In genomic region chr4:23368081-23368697, GRCh38 we compare ENCODE assay signal across 1 cellular context.
A peak's percentile ranks its signal among the peaks of the same experiment; 100 is the strongest.
TF ChIP-seq lines count a peak whose summit lies in the region.

No MANE protein-coding gene starts in this region.

TF ChIP-seq in K562, 482 proteins besides CTCF, POLR2A, EP300 and RAD21 (continued from another document):
- peak; percentile 58; the same call in 1 of the 2 replicates for TF ChIP-seq ZNF407 (IDR thresholded peaks at IDR 0.05; ENCODE audit: low read depth)
TF ChIP-seq in K562: peak in this region for 1.
